Comparison of ENCODE assay signal across 24 cellular contexts in the genomic region with DNA sequence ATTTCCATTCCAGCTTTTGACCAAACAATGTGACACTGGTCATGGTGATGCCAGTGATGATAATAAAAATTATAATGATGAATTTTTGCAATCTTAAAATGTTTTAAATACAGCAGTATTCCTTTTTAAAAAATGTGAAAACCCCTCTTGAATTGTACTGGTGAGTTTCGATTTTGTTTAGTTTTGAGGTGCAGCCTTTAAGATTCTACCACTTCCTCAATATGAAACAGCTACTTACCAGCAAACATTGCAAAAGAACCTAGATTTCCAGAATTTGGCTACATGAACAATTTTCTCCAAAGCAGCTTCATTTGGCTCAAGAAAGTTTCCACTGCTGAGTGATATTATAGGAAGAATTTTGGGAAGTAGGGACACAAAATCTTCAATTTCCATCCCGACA. TPM values are rescaled to one million over a fixed set of nuclear protein-coding genes. Genes with fewer than 3 reads are reported as not detected.
DNase-seq lines count a peak whose midpoint lies in the region; ATAC-seq, FAIRE-seq and TF ChIP-seq lines count a peak whose summit lies in the region.
"Had no signal": no experiment of that assay in that cellular context is flagged by ENCODE, and none has a peak within 500 bp of the region (broad histone marks: within the 10 kb centered on the region; RNA-seq: fewer than 3 reads in every experiment).

No MANE protein-coding gene starts in this region.

- H3K23me2 ChIP-seq in H9 (ENCODE audit: insufficient read length, low read depth, low read length, poor library complexity, severe bottlenecking) = no peaks in the 10 kb centered on the region

- no peak overlapping the region for H2BK15ac ChIP-seq in H9 (ENCODE audit: low read depth, low read length)

- no peaks in the 10 kb centered on the region for H3K27me3 Mint-ChIP-seq in H9 (ENCODE audit: low read depth)
- H3K27me3 Mint-ChIP-seq in stimulated activated memory B cell treated with anti-CD40 and anti-IgM and Interleukin-4, amounts not matched to agents 10 μg/mL and 1 μg/mL and 100 μg/mL, for 72 hours = no peaks in the 10 kb centered on the region
- H3K27me3 Mint-ChIP-seq in activated naive CD4-positive, alpha-beta T cell treated with anti-CD3 and anti-CD28 coated beads for 36 hours (ENCODE audit: low read depth) = no peaks in the 10 kb centered on the region
- H3K27me3 Mint-ChIP-seq: stimulated activated naive B cell treated with anti-CD40 and anti-IgM and Interleukin-4, amounts not matched to agents 10 μg/mL and 1 μg/mL and 100 μg/mL, for 72 hours had no signal

- H3K4me1 ChIP-seq in H9 (ENCODE audit: insufficient read depth, low read length) (peaks cover 4% of the 10 kb centered on the region; the same call in 1 of the 2 replicates), K562 (replicated peaks in 1 of 2; ENCODE audit: control insufficient read depth in 2 of 2, insufficient read depth in 2 of 2, low read length in 2 of 2) (peaks cover 0 to 7% of the 10 kb centered on the region in 2 experiments; a peak in 2 of 5 replicates)
- H3K4me1 ChIP-seq: breast epithelium, SJSA1 had no signal

- H2AK5ac ChIP-seq in H9 (ENCODE audit: insufficient read length, low read length) = no peak overlapping the region

- H4K8ac ChIP-seq in H9 (replicated peaks; ENCODE audit: insufficient read length, low read depth, low read length) = no peak overlapping the region

- H3K9ac ChIP-seq in H9 (ENCODE audit: extremely low read depth, insufficient read length, low read length) = no peak overlapping the region
- H3K9ac ChIP-seq in K562 (ENCODE audit: insufficient read depth in 1 of 2, low read depth in 2 of 2, low read length in 2 of 2) = no peak overlapping the region
- H3K9ac ChIP-seq: neural progenitor cell had no signal

- ATAC-seq in K562 (no peak), GM19467 (IDR thresholded peaks at IDR 0.05; ENCODE audit: unreplicated experiment) (no peak)
- ATAC-seq in stimulated activated memory B cell treated with anti-CD40 and anti-IgM and Interleukin-4, amounts not matched to agents 10 μg/mL and 1 μg/mL and 100 μg/mL, for 72 hours = no peak
- ATAC-seq: CD8-positive, alpha-beta T cell; Panc1 had no signal

- TF ChIP-seq CTCF in H9 (conservative IDR thresholded peaks at IDR 0.05) (no peak), K562 (IDR thresholded peaks at IDR 0.05 in 2 of 3, conservative IDR thresholded peaks at IDR 0.05 in 1 of 3; ENCODE audit: insufficient read depth in 2 of 3, low read depth in 1 of 3, low read length in 3 of 3) (no peak)

- FAIRE-seq in K562 (lab: Jason Lieb, UNC) = no peak
- FAIRE-seq: TTC549 had no signal

- H3K18ac ChIP-seq in H9 (ENCODE audit: insufficient read length, low read depth, low read length) = no peak overlapping the region

- peaks cover 29% of the 10 kb centered on the region for H3K79me2 ChIP-seq in H9 (ENCODE audit: insufficient read depth, low read length)
- peaks cover 7% of the 10 kb centered on the region; the same call in 2 of the 3 replicates for H3K79me2 ChIP-seq in K562 (ENCODE audit: control insufficient read depth, insufficient read depth, low read length)

- peaks cover 72 to 76% of the 10 kb centered on the region in 2 experiments for H3K4me1 Mint-ChIP-seq in H9
- H3K4me1 Mint-ChIP-seq in stimulated activated memory B cell treated with anti-CD40 and anti-IgM and Interleukin-4, amounts not matched to agents 10 μg/mL and 1 μg/mL and 100 μg/mL, for 72 hours = peaks cover 29% of the 10 kb centered on the region
- H3K4me1 Mint-ChIP-seq in activated naive CD4-positive, alpha-beta T cell treated with anti-CD3 and anti-CD28 coated beads for 36 hours (ENCODE audit: low read depth) = no peaks in the 10 kb centered on the region
- H3K4me1 Mint-ChIP-seq: activated naive CD4-positive, alpha-beta T cell treated with anti-CD3 and anti-CD28 coated beads, Interleukin-2, amount 50 U/mL, for 24 hours had no signal

- CTCF ChIA-PET in K562 (lab: Yijun Ruan, JAX; ENCODE audit: low intra/inter-chr PET ratio) = interaction anchor here (0.6 kb wide), 1 partner anchor 81 kb away, joined by 5 read pairs; no protein-coding TSS in a partner anchor
- CTCF ChIA-PET in activated naive CD4-positive, alpha-beta T cell treated with anti-CD3 and anti-CD28 coated beads for 36 hours (lab: Charles Lee) = no interaction called here

- H2AFZ ChIP-seq in H9 (ENCODE audit: low read length) = no peak overlapping the region
- H2AFZ ChIP-seq in K562 (ENCODE audit: low read depth, low read length) = no peak overlapping the region
- H2AFZ ChIP-seq: neural progenitor cell had no signal

- H3K9me3 Mint-ChIP-seq in H9 = no peaks in the 10 kb centered on the region
- H3K9me3 Mint-ChIP-seq in stimulated activated memory B cell treated with anti-CD40 and anti-IgM and Interleukin-4, amounts not matched to agents 10 μg/mL and 1 μg/mL and 100 μg/mL, for 72 hours = no peaks in the 10 kb centered on the region
- no peaks in the 10 kb centered on the region for H3K9me3 Mint-ChIP-seq in activated naive CD4-positive, alpha-beta T cell treated with anti-CD3 and anti-CD28 coated beads for 36 hours
- H3K9me3 Mint-ChIP-seq: activated naive CD4-positive, alpha-beta T cell treated with anti-CD3 and anti-CD28 coated beads, Interleukin-2, amount 50 U/mL, for 24 hours; CD8-positive, alpha-beta T cell; neural progenitor cell; stimulated activated naive B cell treated with anti-CD40 and anti-IgM and Interleukin-4, amounts not matched to agents 10 μg/mL and 1 μg/mL and 100 μg/mL, for 72 hours had no signal

- H2BK120ac ChIP-seq in H9 (ENCODE audit: low read depth, low read length, poor library complexity, severe bottlenecking) = no peak overlapping the region

- H3K27ac ChIP-seq in H9 (ENCODE audit: insufficient read length, low read depth, low read length) (no peak overlapping the region), K562 (ENCODE audit: extremely low read depth, low read depth, low read length) (no peak overlapping the region)
- H3K27ac ChIP-seq: breast epithelium, coronary artery, neural progenitor cell, SJSA1 had no signal

- no peak overlapping the region for H2BK5ac ChIP-seq in H9 (ENCODE audit: insufficient read length, low read length)

- no peaks in the 10 kb centered on the region for H3K9me1 ChIP-seq in K562 (ENCODE audit: control insufficient read depth, insufficient read depth, low read length)

- H3K36me3 Mint-ChIP-seq in H9 (ENCODE audit: insufficient read depth in 1 of 3, low read depth in 3 of 3) = peaks cover 2 to 37% (median 8%) of the 10 kb centered on the region in 3 experiments; a peak in 5 of 7 replicates
- H3K36me3 Mint-ChIP-seq in stimulated activated memory B cell treated with anti-CD40 and anti-IgM and Interleukin-4, amounts not matched to agents 10 μg/mL and 1 μg/mL and 100 μg/mL, for 72 hours = peaks cover 6% of the 10 kb centered on the region
- no peaks in the 10 kb centered on the region for H3K36me3 Mint-ChIP-seq in activated naive CD4-positive, alpha-beta T cell treated with anti-CD3 and anti-CD28 coated beads for 36 hours (ENCODE audit: low read depth)
- H3K36me3 Mint-ChIP-seq: activated naive CD4-positive, alpha-beta T cell treated with anti-CD3 and anti-CD28 coated beads, Interleukin-2, amount 50 U/mL, for 24 hours; CD8-positive, alpha-beta T cell had no signal

- no peak for TF ChIP-seq EP300 in K562 (IDR thresholded peaks at IDR 0.05; ENCODE audit: low read length)

- no peak overlapping the region for H2BK20ac ChIP-seq in H9 (ENCODE audit: low read depth, low read length, poor library complexity, severe bottlenecking)

- no CpG with 5 or more reads among the region's 2 CpGs for WGBS in H9 (ENCODE audit: extremely low coverage, insufficient read length, low lambda C conversion rate)
- WGBS in K562 (ENCODE audit: insufficient coverage, low coverage, missing lambda C conversion rate) = 55% methylated on average over 2 of the region's 2 CpGs

- H3K4ac ChIP-seq in H9 (ENCODE audit: low read depth, low read length) = no peak overlapping the region

- TF ChIP-seq POLR2A in K562 (conservative IDR thresholded peaks at IDR 0.05) = no peak

- no peak overlapping the region for H2BK12ac ChIP-seq in H9 (ENCODE audit: insufficient read length, low read depth, low read length)

- TF ChIP-seq RAD21 in K562 (CRISPR knock-in tag; conservative IDR thresholded peaks at IDR 0.05 in 1 of 2, IDR thresholded peaks at IDR 0.05 in 1 of 2) = no peak

- peak overlapping the region in 2 of 3 experiments; percentile 9 to 23; a peak in 2 of 7 replicates for H3K27ac Mint-ChIP-seq in H9
- no peak overlapping the region for H3K27ac Mint-ChIP-seq in stimulated activated memory B cell treated with anti-CD40 and anti-IgM and Interleukin-4, amounts not matched to agents 10 μg/mL and 1 μg/mL and 100 μg/mL, for 72 hours
- H3K27ac Mint-ChIP-seq in activated naive CD4-positive, alpha-beta T cell treated with anti-CD3 and anti-CD28 coated beads for 36 hours = no peak overlapping the region
- H3K27ac Mint-ChIP-seq: activated naive CD4-positive, alpha-beta T cell treated with anti-CD3 and anti-CD28 coated beads, Interleukin-2, amount 50 U/mL, for 24 hours; CD8-positive, alpha-beta T cell; neural progenitor cell; stimulated activated naive B cell treated with anti-CD40 and anti-IgM and Interleukin-4, amounts not matched to agents 10 μg/mL and 1 μg/mL and 100 μg/mL, for 72 hours had no signal

- H3K23ac ChIP-seq in H9 (ENCODE audit: insufficient read length, low read depth, low read length) = no peak overlapping the region

- intact Hi-C loops in K562 (cut with micrococcal nuclease) = no loop called here
- intact Hi-C loops in activated naive CD4-positive, alpha-beta T cell treated with anti-CD3 and anti-CD28 coated beads for 36 hours (cut with micrococcal nuclease) = no loop called here

- H3K14ac ChIP-seq in H9 (ENCODE audit: insufficient read depth, low read length) = no peak overlapping the region

- H4K20me1 ChIP-seq in H9 (ENCODE audit: control insufficient read depth, insufficient read depth, insufficient read length) (no peaks in the 10 kb centered on the region), K562 (replicated peaks; ENCODE audit: control insufficient read depth, insufficient read depth, low read length) (no peaks in the 10 kb centered on the region; the same call in 1 of the 2 replicates)

- H3T11ph ChIP-seq in H9 (ENCODE audit: low read length) = no peak overlapping the region

- H3K56ac ChIP-seq in H9 (ENCODE audit: insufficient read length, low read depth, low read length) = no peak overlapping the region

- H3K36me3 ChIP-seq in K562 (ENCODE audit: control insufficient read depth, insufficient read depth, low read length) = 0 out of 3 replicates have a peak, but pooled peaks cover 3% of the 10 kb centered on the region
- H3K36me3 ChIP-seq: breast epithelium, HAP-1 had no signal

- in situ Hi-C loops in K562 (cut with MboI) = no loop called here

- no peak overlapping the region for H3K4me3 ChIP-seq in K562
- H3K4me3 ChIP-seq: breast epithelium, coronary artery, HAP-1, neural progenitor cell, SJSA1 had no signal

- no peak overlapping the region for H4K5ac ChIP-seq in H9 (ENCODE audit: insufficient read length, low read depth, low read length)

- DNase-seq in H9 = no peak
- peak; percentile 36 for DNase-seq in NOMO-1 treated with dmso at 0.1 percent for 144 hours (lab: John Stamatoyannopoulos, UW; ENCODE audit: unreplicated experiment)
- DNase-seq in K562 (ENCODE audit: extremely low read depth in 1 of 4, low spot score in 3 of 4) = no peak
- no peak for DNase-seq in mesenteric fat pad (ENCODE audit: low spot score)
- no peak for DNase-seq in activated naive CD4-positive, alpha-beta T cell treated with anti-CD3 and anti-CD28 coated beads for 36 hours
- DNase-seq: activated CD4-positive, alpha-beta T cell treated with anti-CD3 and anti-CD28 coated beads, Interleukin-2, amount 50 U/mL, for 4 hours; CD8-positive, alpha-beta T cell; NCI-H1417 treated with DMSO at 0.1 percent for 48 hours; NCI-H2107; NCI-H446; NCI-H82; right cardiac atrium; stimulated activated CD4-positive, alpha-beta T cell treated with anti-CD3 and anti-CD28 coated beads, Interleukin-4, amount 100 ng/mL, for 4 hours; stimulated activated naive B cell treated with anti-CD40 and anti-IgM and Interleukin-4, amounts not matched to agents 10 μg/mL and 1 μg/mL and 100 μg/mL, for 72 hours had no signal

- BruUV-seq in K562 (replicated peaks; lab: Mats Ljungman, UMichigan) = no TSS peak

- H3K27me3 ChIP-seq in H9 (ENCODE audit: insufficient read depth, low read length) (no peaks in the 10 kb centered on the region), K562 (ENCODE audit: control insufficient read depth in 2 of 2, insufficient read depth in 2 of 2, low read length in 2 of 2) (no peaks in the 10 kb centered on the region)
- H3K27me3 ChIP-seq: breast epithelium, neural progenitor cell, SJSA1 had no signal

- H3K9me3 ChIP-seq in H9 (ENCODE audit: control insufficient read depth, low read depth, low read length) (no peaks in the 10 kb centered on the region), K562 (replicated peaks; ENCODE audit: control insufficient read depth, insufficient read depth, low read depth, low read length) (no peaks in the 10 kb centered on the region)
- H3K9me3 ChIP-seq: breast epithelium, HAP-1, SJSA1 had no signal

- H4K91ac ChIP-seq in H9 (ENCODE audit: insufficient read length, low read depth, low read length) = no peak overlapping the region

- POLR2A ChIA-PET in K562 (lab: Yijun Ruan, JAX) = interaction anchor here (1.3 to 1.4 kb wide), 2 partner anchors 11 to 14 kb away, joined by 3 to 4 read pairs; no protein-coding TSS in a partner anchor

- H3K4me2 ChIP-seq in H9 (ENCODE audit: insufficient read depth, insufficient read length, low read length) (no peak overlapping the region), K562 (ENCODE audit: insufficient read depth, low read length) (no peak overlapping the region)
- H3K4me2 ChIP-seq: neural progenitor cell had no signal

- H3K79me1 ChIP-seq in H9 (ENCODE audit: insufficient read depth, low read depth, low read length, poor library complexity, severe bottlenecking) = peaks cover 9% of the 10 kb centered on the region

- no peak overlapping the region for H3K4me3 Mint-ChIP-seq in H9
- H3K4me3 Mint-ChIP-seq in stimulated activated memory B cell treated with anti-CD40 and anti-IgM and Interleukin-4, amounts not matched to agents 10 μg/mL and 1 μg/mL and 100 μg/mL, for 72 hours = peak overlapping the region; percentile 34
- no peak overlapping the region for H3K4me3 Mint-ChIP-seq in activated naive CD4-positive, alpha-beta T cell treated with anti-CD3 and anti-CD28 coated beads for 36 hours
- H3K4me3 Mint-ChIP-seq: activated naive CD4-positive, alpha-beta T cell treated with anti-CD3 and anti-CD28 coated beads, Interleukin-2, amount 50 U/mL, for 24 hours; CD8-positive, alpha-beta T cell; neural progenitor cell; stimulated activated naive B cell treated with anti-CD40 and anti-IgM and Interleukin-4, amounts not matched to agents 10 μg/mL and 1 μg/mL and 100 μg/mL, for 72 hours had no signal

RNA-seq across cellular contexts. Expression of a gene that starts 12.0 kb away (rescaled TPM):
- total RNA-seq in H9 (2021) (85.8 and 99.4 TPM in 2 replicates), K562 (2014; rRNA removed) (10.7 and 14.3 TPM in 2 replicates), K562 (2014; rRNA removed; fragmentation: Illumina TruSeq; extraction: Trizol) (19.4 and 21.8 TPM in 2 replicates), K562 (2015; rRNA removed; fragmentation: Illumina TruSeq; extraction: Trizol) (17.8 and 18.2 TPM in 2 replicates), K562 (2021) (22.9 and 24.7 TPM in 2 replicates), mesenteric fat pad (159 TPM)
- 45.5 and 85.0 TPM in 2 replicates for total RNA-seq in K562 (2011; cell fraction: chromatin; rRNA removed; ENCODE audit: low replicate concordance)
- 14.8 and 17.6 TPM in 2 replicates for total RNA-seq in K562 (2011; cell fraction: nucleolus; rRNA removed)
- 40.0 and 62.5 TPM in 2 replicates for total RNA-seq in K562 (2011; cell fraction: nucleoplasm; rRNA removed)
- polyA plus RNA-seq in K562 (2011; rRNA removed) (19.2 and 19.4 TPM in 2 replicates), K562 (2014; fragmentation: Illumina TruSeq; extraction: Trizol) (10.8 and 15.2 TPM in 2 replicates), K562 (2014; fragmentation: Nextera tagmentation; extraction: Ambion mirVana) (10 to 100 TPM in 1 of 2 experiments, 1 to 10 TPM in 1; 4.8 to 10.0 TPM), K562 (2014; rRNA removed) (8.4 and 8.6 TPM in 2 replicates)
- polyA plus RNA-seq in K562 (2011; cell fraction: cytosol; rRNA removed) = 12.0 and 16.7 TPM in 2 replicates
- 25.4 and 32.0 TPM in 2 replicates for polyA plus RNA-seq in K562 (2011; cell fraction: nucleus; rRNA removed)
- polyA plus RNA-seq in K562 (2012) = 10.3 and 11.8 TPM in 2 replicates
- 53.3 and 60.8 TPM in 2 replicates for polyA minus RNA-seq in K562 (2011; rRNA and poly(A)+ RNA removed)
- 13.0 and 18.2 TPM in 2 replicates for polyA minus RNA-seq in K562 (2011; cell fraction: cytosol; rRNA and poly(A)+ RNA removed)
- polyA minus RNA-seq in K562 (2011; cell fraction: nucleus; rRNA and poly(A)+ RNA removed) = 39.3 and 82.2 TPM in 2 replicates
- total RNA-seq in activated naive CD4-positive, alpha-beta T cell treated with anti-CD3 and anti-CD28 coated beads for 36 hours = under 1 TPM; 0.49 to 0.91 TPM

Comparison
In these comparisons a context has a peak if more than half of its experiments do, and no peak if none do; other contexts are left out.
1. H3K27ac Mint-ChIP-seq: peak in H9 (2 of 3); none in stimulated activated memory B cell treated with anti-CD40 and anti-IgM and Interleukin-4, amounts not matched to agents 10 μg/mL and 1 μg/mL and 100 μg/mL, for 72 hours (single experiment) and activated naive CD4-positive, alpha-beta T cell treated with anti-CD3 and anti-CD28 coated beads for 36 hours (single experiment).
2. RNA of a gene that starts 12.0 kb away (total RNA-seq): 159 TPM in mesenteric fat pad (single experiment), 85.8 to 99.4 TPM in H9 and 10.7 to 85.0 TPM in K562; 0.49 to 0.91 TPM in activated naive CD4-positive, alpha-beta T cell treated with anti-CD3 and anti-CD28 coated beads for 36 hours; every median in the first group is over 4 times any median in the second.